ENCODE assay signal across 17 cellular contexts in the genomic region with DNA sequence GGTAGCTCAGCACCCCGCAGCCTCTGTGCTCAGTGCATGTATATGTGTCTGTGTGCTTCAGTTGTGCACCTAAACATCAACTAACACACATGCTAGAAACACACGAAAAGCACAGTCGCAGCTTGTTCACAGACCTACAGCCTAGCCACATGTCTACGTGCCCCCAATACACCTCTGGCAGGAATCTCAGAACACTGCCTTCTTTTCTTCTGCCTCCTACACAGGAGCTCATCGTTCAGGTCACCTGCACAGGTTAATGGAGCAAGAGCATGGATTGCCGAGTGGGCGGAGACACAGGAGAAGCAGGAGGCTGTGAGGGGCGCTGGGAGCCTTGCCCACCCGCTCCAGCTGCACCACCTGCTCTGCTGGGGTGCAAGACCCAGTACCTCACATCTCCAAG.
"Had no signal": no experiment of that assay in that cellular context is flagged by ENCODE, and none has a peak within 500 bp of the region (broad histone marks: within the 10 kb centered on the region; RNA-seq: fewer than 3 reads in every experiment).

No MANE protein-coding gene starts in this region.

- DNase-seq: activated B cell treated with CpG ODN at 0.5 μM for 24 hours; activated CD4-positive, alpha-beta T cell treated with anti-CD3 and anti-CD28 coated beads, Interleukin-2, amount 50 U/mL, for 1 hour; activated CD8-positive, alpha-beta T cell treated with anti-CD3 and anti-CD28 coated beads for 36 hours; activated naive CD8-positive, alpha-beta T cell treated with anti-CD3 and anti-CD28 coated beads, Interleukin-2, amount 50 U/mL, for 24 hours; activated T-cell treated with anti-CD3 and anti-CD28 coated beads, Interleukin-2, amount 50 U/mL, for 48 hours; amygdala; left cardiac atrium; naive thymus-derived CD8-positive, alpha-beta T cell; right cardiac atrium; spleen; stimulated activated naive CD8-positive, alpha-beta T cell treated with anti-CD3 and anti-CD28 coated beads, Interleukin-15, Interleukin-2, amounts not matched to agents 100 U/mL and 50 U/mL, for 24 hours; T-helper 1 cell; trophoblast cell had no signal

- H3K36me3 Mint-ChIP-seq: activated naive CD4-positive, alpha-beta T cell treated with anti-CD3 and anti-CD28 coated beads, Interleukin-2, amount 50 U/mL, for 24 hours; naive thymus-derived CD8-positive, alpha-beta T cell had no signal

- H3K4me3 Mint-ChIP-seq: activated B cell treated with CpG ODN at 0.5 μM for 24 hours; activated CD8-positive, alpha-beta T cell treated with anti-CD3 and anti-CD28 coated beads for 36 hours; activated naive CD4-positive, alpha-beta T cell treated with anti-CD3 and anti-CD28 coated beads, Interleukin-2, amount 50 U/mL, for 24 hours; activated naive CD8-positive, alpha-beta T cell treated with anti-CD3 and anti-CD28 coated beads, Interleukin-2, amount 50 U/mL, for 24 hours; naive thymus-derived CD8-positive, alpha-beta T cell; T-helper 2 cell treated with Interferon-gamma antibody and Interleukin-4, amounts not matched to agents 5 μg/mL and 100 μg/mL, for 36 hours had no signal

- H3K27ac Mint-ChIP-seq: activated B cell treated with CpG ODN at 0.5 μM for 24 hours; activated CD8-positive, alpha-beta T cell treated with anti-CD3 and anti-CD28 coated beads for 36 hours; activated naive CD4-positive, alpha-beta T cell treated with anti-CD3 and anti-CD28 coated beads, Interleukin-2, amount 50 U/mL, for 24 hours; activated naive CD8-positive, alpha-beta T cell treated with anti-CD3 and anti-CD28 coated beads, Interleukin-2, amount 50 U/mL, for 24 hours; activated T-helper 2 cell treated with anti-CD3 and anti-CD28 coated beads, Interferon-gamma antibody, Interleukin-2, Interleukin-4, amounts not matched to agents 10 μg/mL and 5 μg/mL and 100 μg/mL, durations not matched to agents 14 hours and 24 hours and 36 hours; naive thymus-derived CD8-positive, alpha-beta T cell; T-helper 2 cell treated with Interferon-gamma antibody and Interleukin-4, amounts not matched to agents 5 μg/mL and 100 μg/mL, for 36 hours had no signal

- H3K4me3 ChIP-seq: spleen, thoracic aorta had no signal

- H3K27me3 Mint-ChIP-seq: activated B cell treated with CpG ODN at 0.5 μM for 24 hours; activated CD8-positive, alpha-beta T cell treated with anti-CD3 and anti-CD28 coated beads for 36 hours; activated naive CD4-positive, alpha-beta T cell treated with anti-CD3 and anti-CD28 coated beads, Interleukin-2, amount 50 U/mL, for 24 hours; activated naive CD8-positive, alpha-beta T cell treated with anti-CD3 and anti-CD28 coated beads, Interleukin-2, amount 50 U/mL, for 24 hours; naive thymus-derived CD8-positive, alpha-beta T cell had no signal

- H3K36me3 ChIP-seq: thoracic aorta had no signal

- ATAC-seq: activated CD8-positive, alpha-beta T cell treated with anti-CD3 and anti-CD28 coated beads for 36 hours; activated naive CD8-positive, alpha-beta T cell treated with anti-CD3 and anti-CD28 coated beads, Interleukin-2, amount 50 U/mL, for 24 hours; left cardiac atrium; naive thymus-derived CD8-positive, alpha-beta T cell; right cardiac atrium; stimulated activated naive CD8-positive, alpha-beta T cell treated with anti-CD3 and anti-CD28 coated beads, Interleukin-15, Interleukin-2, amounts not matched to agents 100 U/mL and 50 U/mL, for 24 hours had no signal

- H3K27ac ChIP-seq: spleen, thoracic aorta had no signal

- H3K9me3 Mint-ChIP-seq: activated B cell treated with CpG ODN at 0.5 μM for 24 hours; activated CD8-positive, alpha-beta T cell treated with anti-CD3 and anti-CD28 coated beads for 36 hours; activated naive CD4-positive, alpha-beta T cell treated with anti-CD3 and anti-CD28 coated beads, Interleukin-2, amount 50 U/mL, for 24 hours; activated naive CD8-positive, alpha-beta T cell treated with anti-CD3 and anti-CD28 coated beads, Interleukin-2, amount 50 U/mL, for 24 hours; activated T-helper 2 cell treated with anti-CD3 and anti-CD28 coated beads, Interferon-gamma antibody, Interleukin-2, Interleukin-4, amounts not matched to agents 10 μg/mL and 5 μg/mL and 100 μg/mL, durations not matched to agents 14 hours and 24 hours and 36 hours; naive thymus-derived CD8-positive, alpha-beta T cell; T-helper 2 cell treated with Interferon-gamma antibody and Interleukin-4, amounts not matched to agents 5 μg/mL and 100 μg/mL, for 36 hours had no signal

- H3K9me3 ChIP-seq: spleen, thoracic aorta had no signal
